ENCODE assay signal across 8 cellular contexts in genomic region chr19:40420451-40420765, GRCh38. TPM values are rescaled to one million over a fixed set of nuclear protein-coding genes. Genes with fewer than 3 reads are reported as not detected.
DNase-seq lines count a peak whose midpoint lies in the region; FAIRE-seq and TF ChIP-seq lines count a peak whose summit lies in the region.

No MANE protein-coding gene starts in this region.

- H3K9ac ChIP-seq in NT2/D1 (ENCODE audit: insufficient read length, low read depth): no peak overlapping the region

- TF ChIP-seq CTCF in CD14-positive monocyte (IDR thresholded peaks at IDR 0.05) (no peak), neutrophil (IDR thresholded peaks at IDR 0.05) (no peak)

- peak overlapping the region; percentile 87 to 91 for H3K4me3 Mint-ChIP-seq in CD14-positive monocyte

- H3K9me3 ChIP-seq in NT2/D1 (ENCODE audit: insufficient read depth, low read length) (no peaks in the 10 kb centered on the region), neutrophil (no peaks in the 10 kb centered on the region)
- H3K9me3 ChIP-seq in effector memory CD4-positive, alpha-beta T cell (ENCODE audit: control insufficient read depth, low read length): no peaks in the 10 kb centered on the region

- H3K36me3 ChIP-seq in NT2/D1 (ENCODE audit: insufficient read depth, insufficient read length, low read length) (peaks cover 15% of the 10 kb centered on the region), neutrophil (peaks cover 10% of the 10 kb centered on the region)
- H3K36me3 ChIP-seq in effector memory CD4-positive, alpha-beta T cell (ENCODE audit: control insufficient read depth, insufficient read depth, low read length): peaks cover 5% of the 10 kb centered on the region

- peaks cover 50% of the 10 kb centered on the region for H3K4me1 Mint-ChIP-seq in CD14-positive monocyte

- H3K36me3 Mint-ChIP-seq in CD14-positive monocyte: peaks cover 14 to 15% of the 10 kb centered on the region in 2 donors

- H3K27ac Mint-ChIP-seq in CD14-positive monocyte: peak overlapping the region; percentile 89 to 95 (median 93)

- H3K27me3 ChIP-seq in NT2/D1 (ENCODE audit: insufficient read depth, insufficient read length): no peaks in the 10 kb centered on the region
- H3K27me3 ChIP-seq in effector memory CD4-positive, alpha-beta T cell (replicated peaks; ENCODE audit: control insufficient read depth, insufficient read depth, low read length, poor library complexity, severe bottlenecking): no peaks in the 10 kb centered on the region
- no peaks in the 10 kb centered on the region for H3K27me3 ChIP-seq in neutrophil

- no peak for FAIRE-seq in HTR-8/SVneo (lab: Jason Lieb, UNC)

- H3K27me3 Mint-ChIP-seq in CD14-positive monocyte (ENCODE audit: low read depth in 3 of 3): peaks cover 1 to 6% (median 4%) of the 10 kb centered on the region in 3 donors

- DNase-seq in CD14-positive monocyte (ENCODE audit: low spot score) (no peak), NT2/D1 (ENCODE audit: low read depth, low spot score) (no peak), SKM-1 (lab: John Stamatoyannopoulos, UW; ENCODE audit: unreplicated experiment) (no peak), NCI-H146 (lab: John Stamatoyannopoulos, UW) (no peak), NCI-H446 treated with DMSO at 0.1 percent for 48 hours (lab: John Stamatoyannopoulos, UW) (no peak), HTR-8/SVneo (ENCODE audit: insufficient read length, low spot score) (no peak)
- DNase-seq in effector memory CD4-positive, alpha-beta T cell: no peak

- intact Hi-C loops in CD14-positive monocyte (cut with micrococcal nuclease): loop anchor here (1.0 to 10.0 kb wide), 3 partner anchors 24 to 116 kb away; partner anchors contain the start of genes BLVRB (in 1 of the 2) and SERTAD3 (in 1 of the 2)

- H3K4me3 ChIP-seq in NT2/D1 (ENCODE audit: insufficient read length, low read depth) (peak overlapping the region; percentile 46), neutrophil (ENCODE audit: low read depth in 1 of 2, low read length in 1 of 2) (peak overlapping the region; percentile 89 to 93)
- peak overlapping the region; percentile 91 for H3K4me3 ChIP-seq in effector memory CD4-positive, alpha-beta T cell (ENCODE audit: insufficient read depth, low read depth, low read length, poor library complexity, severe bottlenecking)

- H3K27ac ChIP-seq in effector memory CD4-positive, alpha-beta T cell (ENCODE audit: insufficient read depth, low read length, poor library complexity, severe bottlenecking): peak overlapping the region; percentile 74
- H3K27ac ChIP-seq in neutrophil: peak overlapping the region; percentile 92

- peaks cover 0 to 3% (median 0%) of the 10 kb centered on the region in 7 donors for H3K9me3 Mint-ChIP-seq in CD14-positive monocyte

- no peaks in the 10 kb centered on the region for H3K4me1 ChIP-seq in NT2/D1 (ENCODE audit: insufficient read depth, insufficient read length)
- peaks cover 18% of the 10 kb centered on the region for H3K4me1 ChIP-seq in effector memory CD4-positive, alpha-beta T cell (ENCODE audit: control insufficient read depth, insufficient read depth, low read length, poor library complexity, severe bottlenecking)
- H3K4me1 ChIP-seq in neutrophil (ENCODE audit: control insufficient read depth in 1 of 2, insufficient read depth in 1 of 2, low read depth in 1 of 2, low read length in 1 of 2): peaks cover 47 to 51% of the 10 kb centered on the region in 2 experiments

RNA-seq across cellular contexts. Expression of gene SERTAD1, which starts 5.4 kb away (rescaled TPM):
- 10 to 100 TPM; 21.0 to 21.6 TPM for polyA plus RNA-seq in CD14-positive monocyte

RNA-seq across cellular contexts. Expression of gene PRX, which starts 7.2 kb away (rescaled TPM):
- polyA plus RNA-seq in CD14-positive monocyte: under 1 TPM in 1 of 2 donors, not detected in 1; 0.13 TPM

RNA-seq across cellular contexts. Expression of gene SERTAD3, which starts 23.7 kb away (rescaled TPM):
- polyA plus RNA-seq in CD14-positive monocyte: 10 to 100 TPM; 30.4 to 49.4 TPM

RNA-seq across cellular contexts. Expression of gene HIPK4, which starts 30.4 kb away (rescaled TPM):
- polyA plus RNA-seq in CD14-positive monocyte: not detected

RNA-seq across cellular contexts. Expression of gene BLVRB, which starts 45.1 kb away (rescaled TPM):
- 100 to 1,000 TPM; 601 to 625 TPM for polyA plus RNA-seq in CD14-positive monocyte
